In genomic region chr3:178859386-178859785, GRCh38 we compare ENCODE assay signal across 1 cellular context.
TF ChIP-seq lines count a peak whose summit lies in the region.

No MANE protein-coding gene starts in this region.

TF ChIP-seq in GM23338, 12 proteins besides CTCF, POLR2A, EP300 and RAD21:
- TF ChIP-seq REST (IDR thresholded peaks at IDR 0.05; ENCODE audit: unreplicated experiment), result no peak
- TF ChIP-seq, protein P1, sequence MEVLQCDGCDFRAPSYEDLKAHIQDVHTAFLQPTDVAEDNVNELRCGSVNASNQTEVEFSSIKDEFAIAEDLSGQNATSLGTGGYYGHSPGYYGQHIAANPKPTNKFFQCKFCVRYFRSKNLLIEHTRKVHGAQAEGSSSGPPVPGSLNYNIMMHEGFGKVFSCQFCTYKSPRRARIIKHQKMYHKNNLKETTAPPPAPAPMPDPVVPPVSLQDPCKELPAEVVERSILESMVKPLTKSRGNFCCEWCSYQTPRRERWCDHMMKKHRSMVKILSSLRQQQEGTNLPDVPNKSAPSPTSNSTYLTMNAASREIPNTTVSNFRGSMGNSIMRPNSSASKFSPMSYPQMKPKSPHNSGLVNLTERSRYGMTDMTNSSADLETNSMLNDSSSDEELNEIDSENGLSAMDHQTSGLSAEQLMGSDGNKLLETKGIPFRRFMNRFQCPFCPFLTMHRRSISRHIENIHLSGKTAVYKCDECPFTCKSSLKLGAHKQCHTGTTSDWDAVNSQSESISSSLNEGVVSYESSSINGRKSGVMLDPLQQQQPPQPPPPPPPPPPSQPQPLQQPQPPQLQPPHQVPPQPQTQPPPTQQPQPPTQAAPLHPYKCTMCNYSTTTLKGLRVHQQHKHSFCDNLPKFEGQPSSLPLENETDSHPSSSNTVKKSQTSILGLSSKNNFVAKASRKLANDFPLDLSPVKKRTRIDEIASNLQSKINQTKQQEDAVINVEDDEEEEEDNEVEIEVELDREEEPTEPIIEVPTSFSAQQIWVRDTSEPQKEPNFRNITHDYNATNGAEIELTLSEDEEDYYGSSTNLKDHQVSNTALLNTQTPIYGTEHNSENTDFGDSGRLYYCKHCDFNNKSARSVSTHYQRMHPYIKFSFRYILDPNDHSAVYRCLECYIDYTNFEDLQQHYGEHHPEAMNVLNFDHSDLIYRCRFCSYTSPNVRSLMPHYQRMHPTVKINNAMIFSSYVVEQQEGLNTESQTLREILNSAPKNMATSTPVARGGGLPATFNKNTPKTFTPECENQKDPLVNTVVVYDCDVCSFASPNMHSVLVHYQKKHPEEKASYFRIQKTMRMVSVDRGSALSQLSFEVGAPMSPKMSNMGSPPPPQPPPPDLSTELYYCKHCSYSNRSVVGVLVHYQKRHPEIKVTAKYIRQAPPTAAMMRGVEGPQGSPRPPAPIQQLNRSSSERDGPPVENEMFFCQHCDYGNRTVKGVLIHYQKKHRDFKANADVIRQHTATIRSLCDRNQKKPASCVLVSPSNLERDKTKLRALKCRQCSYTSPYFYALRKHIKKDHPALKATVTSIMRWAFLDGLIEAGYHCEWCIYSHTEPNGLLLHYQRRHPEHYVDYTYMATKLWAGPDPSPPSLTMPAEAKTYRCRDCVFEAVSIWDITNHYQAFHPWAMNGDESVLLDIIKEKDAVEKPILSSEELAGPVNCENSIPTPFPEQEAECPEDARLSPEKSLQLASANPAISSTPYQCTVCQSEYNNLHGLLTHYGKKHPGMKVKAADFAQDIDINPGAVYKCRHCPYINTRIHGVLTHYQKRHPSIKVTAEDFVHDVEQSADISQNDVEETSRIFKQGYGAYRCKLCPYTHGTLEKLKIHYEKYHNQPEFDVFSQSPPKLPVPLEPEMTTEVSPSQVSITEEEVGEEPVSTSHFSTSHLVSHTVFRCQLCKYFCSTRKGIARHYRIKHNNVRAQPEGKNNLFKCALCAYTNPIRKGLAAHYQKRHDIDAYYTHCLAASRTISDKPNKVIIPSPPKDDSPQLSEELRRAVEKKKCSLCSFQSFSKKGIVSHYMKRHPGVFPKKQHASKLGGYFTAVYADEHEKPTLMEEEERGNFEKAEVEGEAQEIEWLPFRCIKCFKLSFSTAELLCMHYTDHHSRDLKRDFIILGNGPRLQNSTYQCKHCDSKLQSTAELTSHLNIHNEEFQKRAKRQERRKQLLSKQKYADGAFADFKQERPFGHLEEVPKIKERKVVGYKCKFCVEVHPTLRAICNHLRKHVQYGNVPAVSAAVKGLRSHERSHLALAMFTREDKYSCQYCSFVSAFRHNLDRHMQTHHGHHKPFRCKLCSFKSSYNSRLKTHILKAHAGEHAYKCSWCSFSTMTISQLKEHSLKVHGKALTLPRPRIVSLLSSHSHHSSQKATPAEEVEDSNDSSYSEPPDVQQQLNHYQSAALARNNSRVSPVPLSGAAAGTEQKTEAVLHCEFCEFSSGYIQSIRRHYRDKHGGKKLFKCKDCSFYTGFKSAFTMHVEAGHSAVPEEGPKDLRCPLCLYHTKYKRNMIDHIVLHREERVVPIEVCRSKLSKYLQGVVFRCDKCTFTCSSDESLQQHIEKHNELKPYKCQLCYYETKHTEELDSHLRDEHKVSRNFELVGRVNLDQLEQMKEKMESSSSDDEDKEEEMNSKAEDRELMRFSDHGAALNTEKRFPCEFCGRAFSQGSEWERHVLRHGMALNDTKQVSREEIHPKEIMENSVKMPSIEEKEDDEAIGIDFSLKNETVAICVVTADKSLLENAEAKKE (CRISPR knock-in tag; IDR thresholded peaks at IDR 0.05), result no peak
- TF ChIP-seq STAT1 (IDR thresholded peaks at IDR 0.05; ENCODE audit: unreplicated experiment), result no peak
- TF ChIP-seq JUNB (IDR thresholded peaks at IDR 0.05; ENCODE audit: unreplicated experiment), result no peak
